In genomic region chr5:5629579-5629978, GRCh38 we compare ENCODE assay signal across 20 cellular contexts.
DNase-seq lines count a peak whose midpoint lies in the region; ATAC-seq and TF ChIP-seq lines count a peak whose summit lies in the region.
"Had no signal": no experiment of that assay in that cellular context is flagged by ENCODE, and none has a peak within 500 bp of the region (broad histone marks: within the 10 kb centered on the region; RNA-seq: fewer than 3 reads in every experiment).

No MANE protein-coding gene starts in this region.

- H3K9me3 ChIP-seq in RWPE2 (ENCODE audit: severe bottlenecking) (no peaks in the 10 kb centered on the region), esophagus muscularis mucosa (no peaks in the 10 kb centered on the region), MG63 (0 out of 2 replicates have a peak, but pooled peaks cover 2% of the 10 kb centered on the region)

- H3K4me3 ChIP-seq in RWPE2 (ENCODE audit: severe bottlenecking) (no peak overlapping the region), esophagus muscularis mucosa (no peak overlapping the region), MG63 (no peak overlapping the region)
- H3K4me3 ChIP-seq: SK-N-MC had no signal

- no peak for TF ChIP-seq POLR2A in esophagus muscularis mucosa (IDR thresholded peaks at IDR 0.05; ENCODE audit: low read depth)

- intact Hi-C loops in esophagus muscularis mucosa (cut with DNase I) = no loop called here

- peak; percentile 29 for DNase-seq in DMS153 (lab: John Stamatoyannopoulos, UW)
- no peak for DNase-seq in DMS153 treated with DMSO at 0.1 percent for 48 hours (lab: John Stamatoyannopoulos, UW; ENCODE audit: unreplicated experiment)
- DNase-seq in RWPE2 (ENCODE audit: low spot score) = no peak
- DNase-seq in esophagus muscularis mucosa (ENCODE audit: extremely low spot score) = peak; percentile 80
- peak; percentile 9 for DNase-seq in stromal cell of bone marrow (ENCODE audit: low read depth)
- no peak for DNase-seq in activated CD8-positive, alpha-beta memory T cell treated with anti-CD3 and anti-CD28 coated beads, Interleukin-2, amount 50 U/mL, for 48 hours
- DNase-seq in MG63 = no peak
- no peak for DNase-seq in naive thymus-derived CD8-positive, alpha-beta T cell
- DNase-seq: CD4-positive, alpha-beta memory T cell; DMS53; HFFc6; NCI-H1092; NCI-H1436 treated with DMSO at 0.1 percent for 48 hours; NCI-H2029; NCI-H345 had no signal

- H3K4me3 Mint-ChIP-seq in naive thymus-derived CD8-positive, alpha-beta T cell = no peak overlapping the region
- H3K4me3 Mint-ChIP-seq: CD4-positive, alpha-beta memory T cell; HFFc6 had no signal

- no peaks in the 10 kb centered on the region for H3K4me1 Mint-ChIP-seq in naive thymus-derived CD8-positive, alpha-beta T cell
- H3K4me1 Mint-ChIP-seq: CD4-positive, alpha-beta memory T cell had no signal

- H3K4me1 ChIP-seq in RWPE2 (ENCODE audit: insufficient read depth, poor library complexity, severe bottlenecking) (no peaks in the 10 kb centered on the region), esophagus muscularis mucosa (peaks cover 0 to 5% (median 3%) of the 10 kb centered on the region in 4 donors)

- H3K9me3 Mint-ChIP-seq in naive thymus-derived CD8-positive, alpha-beta T cell = peaks cover 1 to 14% (median 8%) of the 10 kb centered on the region in 9 donors

- TF ChIP-seq EP300 in esophagus muscularis mucosa (IDR thresholded peaks at IDR 0.05) = no peak

- H3K36me3 ChIP-seq in RWPE2 (ENCODE audit: low read depth) (no peaks in the 10 kb centered on the region), esophagus muscularis mucosa (no peaks in the 10 kb centered on the region), MG63 (no peaks in the 10 kb centered on the region)

- H3K27me3 ChIP-seq in RWPE2 (ENCODE audit: insufficient read depth, poor library complexity, severe bottlenecking) (no peaks in the 10 kb centered on the region), esophagus muscularis mucosa (no peaks in the 10 kb centered on the region), MG63 (peaks cover 25% of the 10 kb centered on the region)

- WGBS in esophagus muscularis mucosa = 83% methylated on average over 5 of the region's 5 CpGs

- no peak overlapping the region for H3K27ac ChIP-seq in RWPE2 (ENCODE audit: poor library complexity, severe bottlenecking)
- H3K27ac ChIP-seq in esophagus muscularis mucosa (replicated peaks in 1 of 4) = no peak overlapping the region
- H3K27ac ChIP-seq: 22Rv1, KMS-11, SK-N-MC had no signal

- peak; percentile 61; the same call in 2 of the 3 replicates for ATAC-seq in RWPE2 (ENCODE audit: low read depth)
- ATAC-seq in naive thymus-derived CD8-positive, alpha-beta T cell = no peak
- ATAC-seq: Panc1, Right ventricle myocardium inferior had no signal

- POLR2A ChIA-PET in naive thymus-derived CD8-positive, alpha-beta T cell (lab: Charles Lee) = no interaction called here

- H3K27me3 Mint-ChIP-seq in naive thymus-derived CD8-positive, alpha-beta T cell = peaks cover 0 to 25% (median 5%) of the 10 kb centered on the region in 5 donors

- no peak for TF ChIP-seq CTCF in RWPE2 (IDR thresholded peaks at IDR 0.05; ENCODE audit: poor library complexity, severe bottlenecking)
- no peak for TF ChIP-seq CTCF in esophagus muscularis mucosa (IDR thresholded peaks at IDR 0.05)

- no peak overlapping the region for H3K27ac Mint-ChIP-seq in naive thymus-derived CD8-positive, alpha-beta T cell
- H3K27ac Mint-ChIP-seq: CD4-positive, alpha-beta memory T cell; HFFc6 had no signal

- peaks cover 0 to 6% (median 0%) of the 10 kb centered on the region in 3 donors for H3K36me3 Mint-ChIP-seq in naive thymus-derived CD8-positive, alpha-beta T cell
- H3K36me3 Mint-ChIP-seq: CD4-positive, alpha-beta memory T cell had no signal

Comparison
In these comparisons a context has a peak if more than half of its experiments do, and no peak if none do; other contexts are left out.
1. DNase-seq: peak in DMS153 (single experiment), esophagus muscularis mucosa (single experiment) and stromal cell of bone marrow (single experiment); none in DMS153 treated with DMSO at 0.1 percent for 48 hours (single experiment), RWPE2 (single experiment), activated CD8-positive, alpha-beta memory T cell treated with anti-CD3 and anti-CD28 coated beads, Interleukin-2, amount 50 U/mL, for 48 hours (single experiment), MG63 (single experiment) and naive thymus-derived CD8-positive, alpha-beta T cell (0 of 10).